ENCODE assay signal across 1 cellular context in genomic region chr14:69044965-69045555, GRCh38.
TF ChIP-seq lines count a peak whose summit lies in the region.

No MANE protein-coding gene starts in this region.

TF ChIP-seq in HEK293, 187 proteins besides CTCF, POLR2A, EP300 and RAD21 (continued from another document):
- TF ChIP-seq, protein P1, sequence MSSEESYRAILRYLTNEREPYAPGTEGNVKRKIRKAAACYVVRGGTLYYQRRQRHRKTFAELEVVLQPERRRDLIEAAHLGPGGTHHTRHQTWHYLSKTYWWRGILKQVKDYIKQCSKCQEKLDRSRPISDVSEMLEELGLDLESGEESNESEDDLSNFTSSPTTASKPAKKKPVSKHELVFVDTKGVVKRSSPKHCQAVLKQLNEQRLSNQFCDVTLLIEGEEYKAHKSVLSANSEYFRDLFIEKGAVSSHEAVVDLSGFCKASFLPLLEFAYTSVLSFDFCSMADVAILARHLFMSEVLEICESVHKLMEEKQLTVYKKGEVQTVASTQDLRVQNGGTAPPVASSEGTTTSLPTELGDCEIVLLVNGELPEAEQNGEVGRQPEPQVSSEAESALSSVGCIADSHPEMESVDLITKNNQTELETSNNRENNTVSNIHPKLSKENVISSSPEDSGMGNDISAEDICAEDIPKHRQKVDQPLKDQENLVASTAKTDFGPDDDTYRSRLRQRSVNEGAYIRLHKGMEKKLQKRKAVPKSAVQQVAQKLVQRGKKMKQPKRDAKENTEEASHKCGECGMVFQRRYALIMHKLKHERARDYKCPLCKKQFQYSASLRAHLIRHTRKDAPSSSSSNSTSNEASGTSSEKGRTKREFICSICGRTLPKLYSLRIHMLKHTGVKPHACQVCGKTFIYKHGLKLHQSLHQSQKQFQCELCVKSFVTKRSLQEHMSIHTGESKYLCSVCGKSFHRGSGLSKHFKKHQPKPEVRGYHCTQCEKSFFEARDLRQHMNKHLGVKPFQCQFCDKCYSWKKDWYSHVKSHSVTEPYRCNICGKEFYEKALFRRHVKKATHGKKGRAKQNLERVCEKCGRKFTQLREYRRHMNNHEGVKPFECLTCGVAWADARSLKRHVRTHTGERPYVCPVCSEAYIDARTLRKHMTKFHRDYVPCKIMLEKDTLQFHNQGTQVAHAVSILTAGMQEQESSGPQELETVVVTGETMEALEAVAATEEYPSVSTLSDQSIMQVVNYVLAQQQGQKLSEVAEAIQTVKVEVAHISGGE (tag by site-specific recombination; conservative IDR thresholded peaks at IDR 0.05; ENCODE audit: low read depth) = no peak
